ENCODE assay signal across 37 cellular contexts in genomic region chr12:6522193-6522592, GRCh38. TPM values are rescaled to one million over a fixed set of nuclear protein-coding genes. Genes with fewer than 3 reads are reported as not detected.
DNase-seq lines count a peak whose midpoint lies in the region; ATAC-seq, FAIRE-seq and TF ChIP-seq lines count a peak whose summit lies in the region.
"Had no signal": no experiment of that assay in that cellular context is flagged by ENCODE, and none has a peak within 500 bp of the region (broad histone marks: within the 10 kb centered on the region; RNA-seq: fewer than 3 reads in every experiment).

No MANE protein-coding gene starts in this region.

- no peak for FAIRE-seq in K562 (lab: Jason Lieb, UNC)
- FAIRE-seq: A204.1, A549, D721Med had no signal

- intact Hi-C loops in activated CD8-positive, alpha-beta T cell treated with anti-CD3 and anti-CD28 coated beads for 36 hours (cut with micrococcal nuclease): no loop called here
- intact Hi-C loops in K562 (cut with micrococcal nuclease): no loop called here

- TF ChIP-seq RAD21 in K562 (CRISPR knock-in tag; conservative IDR thresholded peaks at IDR 0.05 in 1 of 2, IDR thresholded peaks at IDR 0.05 in 1 of 2): no peak

- no peaks in the 10 kb centered on the region for H3K9me3 ChIP-seq in HEK293 (ENCODE audit: control insufficient read depth, insufficient read depth, low read depth, low read length)
- no peaks in the 10 kb centered on the region for H3K9me3 ChIP-seq in K562 (replicated peaks; ENCODE audit: control insufficient read depth, insufficient read depth, low read depth, low read length)
- H3K9me3 ChIP-seq in mesenchymal stem cell (ENCODE audit: control insufficient read depth, low read length): no peaks in the 10 kb centered on the region
- H3K9me3 ChIP-seq: A549; BE2C; BLaER1; BLaER1 treated with 17β-estradiol and CSF1 and Interleukin-3, amounts not matched to agents 10 nM and 100 nM; Caco-2 had no signal

- H3K27me3 ChIP-seq in K562 (ENCODE audit: control insufficient read depth in 2 of 2, insufficient read depth in 2 of 2, low read length in 2 of 2): no peaks in the 10 kb centered on the region
- H3K27me3 ChIP-seq in mesenchymal stem cell (ENCODE audit: control insufficient read depth in 1 of 2, insufficient read depth in 1 of 2, low read length in 2 of 2): no peaks in the 10 kb centered on the region
- H3K27me3 ChIP-seq: BE2C; BLaER1; BLaER1 treated with 17β-estradiol and CSF1 and Interleukin-3, amounts not matched to agents 10 nM and 100 nM had no signal

- H3K27ac Mint-ChIP-seq in activated CD8-positive, alpha-beta T cell treated with anti-CD3 and anti-CD28 coated beads, Interleukin-2, amount 10 ng/mL, durations not matched to agents 7 days and 5 days: peak overlapping the region; percentile 55
- no peak overlapping the region for H3K27ac Mint-ChIP-seq in activated CD8-positive, alpha-beta T cell treated with anti-CD3 and anti-CD28 coated beads for 36 hours
- H3K27ac Mint-ChIP-seq in WTC11: no peak overlapping the region
- H3K27ac Mint-ChIP-seq: B cell; CD4-positive, alpha-beta T cell had no signal

- no peak overlapping the region for H3K14ac ChIP-seq in mesenchymal stem cell (ENCODE audit: low read length in 2 of 2)

- TF ChIP-seq EP300 in K562 (IDR thresholded peaks at IDR 0.05; ENCODE audit: low read length): no peak

- H3K9ac ChIP-seq in K562 (ENCODE audit: insufficient read depth in 1 of 2, low read depth in 2 of 2, low read length in 2 of 2): no peak overlapping the region
- no peak overlapping the region for H3K9ac ChIP-seq in mesenchymal stem cell (ENCODE audit: low read length)
- H3K9ac ChIP-seq: BLaER1 had no signal

- H3K27ac ChIP-seq in HEK293 (ENCODE audit: extremely low read depth, low read depth, low read length) (no peak overlapping the region), K562 (ENCODE audit: extremely low read depth, low read depth, low read length) (no peak overlapping the region), mesenchymal stem cell (ENCODE audit: low read length, poor library complexity, severe bottlenecking) (no peak overlapping the region)
- H3K27ac ChIP-seq: 22Rv1; A549; BLaER1; BLaER1 treated with 17β-estradiol and CSF1 and Interleukin-3, amounts not matched to agents 10 nM and 100 nM; C4-2B had no signal

- no peak overlapping the region for H4K91ac ChIP-seq in mesenchymal stem cell (ENCODE audit: low read length)

- H2BK120ac ChIP-seq in mesenchymal stem cell (ENCODE audit: low read depth, low read length): no peak overlapping the region

- BruUV-seq in K562 (replicated peaks; lab: Mats Ljungman, UMichigan): no TSS peak

- peaks cover 79% of the 10 kb centered on the region for H3K36me3 Mint-ChIP-seq in activated CD8-positive, alpha-beta T cell treated with anti-CD3 and anti-CD28 coated beads, Interleukin-2, amount 10 ng/mL, durations not matched to agents 7 days and 5 days (ENCODE audit: low read depth)
- peaks cover 71% of the 10 kb centered on the region for H3K36me3 Mint-ChIP-seq in activated CD8-positive, alpha-beta T cell treated with anti-CD3 and anti-CD28 coated beads for 36 hours (ENCODE audit: low read depth)
- H3K36me3 Mint-ChIP-seq in WTC11: peaks cover 85% of the 10 kb centered on the region

- no peak overlapping the region for H3K4me2 ChIP-seq in K562 (ENCODE audit: insufficient read depth, low read length)
- no peak overlapping the region for H3K4me2 ChIP-seq in mesenchymal stem cell (ENCODE audit: low read length, poor library complexity, severe bottlenecking)
- H3K4me2 ChIP-seq: A549; BLaER1; BLaER1 treated with 17β-estradiol and CSF1 and Interleukin-3, amounts not matched to agents 10 nM and 100 nM had no signal

- no peak for ATAC-seq in activated CD8-positive, alpha-beta T cell treated with anti-CD3 and anti-CD28 coated beads, Interleukin-2, amount 10 ng/mL, durations not matched to agents 7 days and 5 days
- no peak for ATAC-seq in activated CD8-positive, alpha-beta T cell treated with anti-CD3 and anti-CD28 coated beads for 36 hours
- ATAC-seq in WTC11 (no peak), K562 (no peak), GM19452 (IDR thresholded peaks at IDR 0.05; ENCODE audit: unreplicated experiment) (no peak)
- ATAC-seq: A549; CD8-positive, alpha-beta T cell had no signal

- DNase-seq in activated CD8-positive, alpha-beta T cell treated with anti-CD3 and anti-CD28 coated beads, Interleukin-2, amount 10 ng/mL, durations not matched to agents 7 days and 5 days: no peak
- no peak for DNase-seq in activated CD8-positive, alpha-beta T cell treated with anti-CD3 and anti-CD28 coated beads for 36 hours
- DNase-seq in WTC11 (ENCODE audit: low spot score) (no peak), K562 (ENCODE audit: extremely low read depth in 1 of 4, low spot score in 3 of 4) (no peak), mesenchymal stem cell (no peak), hypothalamus (lab: John Stamatoyannopoulos, UW) (no peak)
- DNase-seq: 8988T; ACHN; AML-193; BE2C; C1 segment of cervical spinal cord; Caco-2; Calu3; CD4-positive, alpha-beta memory T cell; CD4-positive, alpha-beta T cell; CD4-positive, CD25-positive, alpha-beta regulatory T cell; CD8-positive, alpha-beta memory T cell; CD8-positive, alpha-beta T cell; COR-L47; DMS 273 treated with DMSO at 0.1 percent for 48 hours; DMS153; DMS53; DMS79; DMS79 treated with DMSO at 0.1 percent for 48 hours; DND-41; EL had no signal

- H2BK5ac ChIP-seq in mesenchymal stem cell (ENCODE audit: low read depth, low read length, poor library complexity, severe bottlenecking): no peak overlapping the region

- no peaks in the 10 kb centered on the region for H3K9me1 ChIP-seq in K562 (ENCODE audit: control insufficient read depth, insufficient read depth, low read length)

- no peak overlapping the region for H3K4me3 Mint-ChIP-seq in activated CD8-positive, alpha-beta T cell treated with anti-CD3 and anti-CD28 coated beads, Interleukin-2, amount 10 ng/mL, durations not matched to agents 7 days and 5 days
- H3K4me3 Mint-ChIP-seq in activated CD8-positive, alpha-beta T cell treated with anti-CD3 and anti-CD28 coated beads for 36 hours: no peak overlapping the region
- no peak overlapping the region for H3K4me3 Mint-ChIP-seq in WTC11
- H3K4me3 Mint-ChIP-seq: B cell; CD4-positive, alpha-beta memory T cell; CD4-positive, alpha-beta T cell; CD4-positive, CD25-positive, alpha-beta regulatory T cell; CD8-positive, alpha-beta memory T cell; CD8-positive, alpha-beta T cell had no signal

- H3K79me2 ChIP-seq in K562 (ENCODE audit: control insufficient read depth, insufficient read depth, low read length): no peaks in the 10 kb centered on the region

- peaks cover 3% of the 10 kb centered on the region for H3K4me1 Mint-ChIP-seq in activated CD8-positive, alpha-beta T cell treated with anti-CD3 and anti-CD28 coated beads, Interleukin-2, amount 10 ng/mL, durations not matched to agents 7 days and 5 days (ENCODE audit: low read depth)
- H3K4me1 Mint-ChIP-seq in activated CD8-positive, alpha-beta T cell treated with anti-CD3 and anti-CD28 coated beads for 36 hours (ENCODE audit: low read depth): no peaks in the 10 kb centered on the region
- no peaks in the 10 kb centered on the region for H3K4me1 Mint-ChIP-seq in WTC11
- H3K4me1 Mint-ChIP-seq: B cell, CD14-positive monocyte had no signal

- H2BK12ac ChIP-seq in mesenchymal stem cell (ENCODE audit: low read length in 2 of 2): no peak overlapping the region

- H3K79me1 ChIP-seq in mesenchymal stem cell (replicated peaks; ENCODE audit: low read length, poor library complexity, severe bottlenecking): peaks cover 24% of the 10 kb centered on the region

- 91% methylated on average over 10 of the region's 10 CpGs for WGBS in K562 (ENCODE audit: insufficient coverage, low coverage, missing lambda C conversion rate)
- WGBS in mesenchymal stem cell: 86% methylated on average over 9 of the region's 10 CpGs

- TF ChIP-seq CTCF in activated CD8-positive, alpha-beta T cell treated with anti-CD3 and anti-CD28 coated beads for 36 hours (IDR thresholded peaks at IDR 0.05): no peak
- TF ChIP-seq CTCF in HEK293 (tag by site-specific recombination; IDR thresholded peaks at IDR 0.05): no peak
- TF ChIP-seq CTCF in WTC11 (IDR thresholded peaks at IDR 0.05): no peak
- no peak for TF ChIP-seq CTCF in K562 (IDR thresholded peaks at IDR 0.05 in 2 of 3, conservative IDR thresholded peaks at IDR 0.05 in 1 of 3; ENCODE audit: insufficient read depth in 2 of 3, low read depth in 1 of 3, low read length in 3 of 3)

- H2AFZ ChIP-seq in K562 (ENCODE audit: low read depth, low read length) (no peak overlapping the region), mesenchymal stem cell (ENCODE audit: low read depth, low read length) (no peak overlapping the region)

- H3K27me3 Mint-ChIP-seq in activated CD8-positive, alpha-beta T cell treated with anti-CD3 and anti-CD28 coated beads, Interleukin-2, amount 10 ng/mL, durations not matched to agents 7 days and 5 days (ENCODE audit: low read depth): no peaks in the 10 kb centered on the region
- no peaks in the 10 kb centered on the region for H3K27me3 Mint-ChIP-seq in activated CD8-positive, alpha-beta T cell treated with anti-CD3 and anti-CD28 coated beads for 36 hours
- H3K27me3 Mint-ChIP-seq in WTC11 (ENCODE audit: low read depth): no peaks in the 10 kb centered on the region
- H3K27me3 Mint-ChIP-seq: B cell; CD4-positive, alpha-beta memory T cell; CD4-positive, alpha-beta T cell; CD4-positive, CD25-positive, alpha-beta regulatory T cell; CD8-positive, alpha-beta memory T cell had no signal

- H3K4me1 ChIP-seq in HEK293 (ENCODE audit: control insufficient read depth, insufficient read depth, low read length) (no peaks in the 10 kb centered on the region), K562 (replicated peaks in 1 of 2; ENCODE audit: control insufficient read depth in 2 of 2, insufficient read depth in 2 of 2, low read length in 2 of 2) (no peaks in the 10 kb centered on the region), mesenchymal stem cell (ENCODE audit: control insufficient read depth, insufficient read depth, low read depth, low read length) (no peaks in the 10 kb centered on the region)
- H3K4me1 ChIP-seq: A549; BE2C; BLaER1; BLaER1 treated with 17β-estradiol and CSF1 and Interleukin-3, amounts not matched to agents 10 nM and 100 nM had no signal

- H2AK5ac ChIP-seq in mesenchymal stem cell (ENCODE audit: low read length, severe bottlenecking): no peak overlapping the region

- no peak overlapping the region for H3K18ac ChIP-seq in mesenchymal stem cell (ENCODE audit: low read depth in 1 of 2, low read length in 2 of 2)

- TF ChIP-seq POLR2A in K562 (conservative IDR thresholded peaks at IDR 0.05): no peak

- POLR2A ChIA-PET in activated CD8-positive, alpha-beta T cell treated with anti-CD3 and anti-CD28 coated beads, Interleukin-2, amount 10 ng/mL, durations not matched to agents 7 days and 5 days (lab: Charles Lee): interaction anchor here (0.6 to 2.0 kb wide), 2 partner anchors 10 to 98 kb away, joined by 3 to 5 read pairs; no protein-coding TSS in a partner anchor
- POLR2A ChIA-PET in activated CD8-positive, alpha-beta T cell treated with anti-CD3 and anti-CD28 coated beads for 36 hours (lab: Charles Lee): interaction anchor here (0.6 to 4.1 kb wide), 5 partner anchors 10 to 1439 kb away, joined by 3 to 13 read pairs (median 3); partner anchors contain the start of gene GAPDH
- POLR2A ChIA-PET in HEK293 (lab: Yijun Ruan, JAX) (interaction anchor here (1.7 to 2.9 kb wide), 3 partner anchors 10 to 14 kb away, joined by 4 to 12 read pairs (median 6); partner anchors contain the start of gene GAPDH), WTC11 (lab: Charles Lee) (no interaction called here), K562 (lab: Yijun Ruan, JAX) (no interaction called here)

- H3K4ac ChIP-seq in mesenchymal stem cell (ENCODE audit: low read depth in 1 of 2, low read length in 2 of 2): no peak overlapping the region

- H4K8ac ChIP-seq in mesenchymal stem cell (ENCODE audit: low read length): no peak overlapping the region

- H3K36me3 ChIP-seq in HEK293 (ENCODE audit: control insufficient read depth in 2 of 2, insufficient read depth in 1 of 2, low read length in 2 of 2) (peaks cover 89 to 96% of the 10 kb centered on the region in 2 experiments), K562 (ENCODE audit: control insufficient read depth, insufficient read depth, low read length) (peaks cover 96% of the 10 kb centered on the region), mesenchymal stem cell (ENCODE audit: control insufficient read depth in 1 of 2, insufficient read depth in 2 of 2, low read depth in 1 of 2, low read length in 2 of 2) (peaks cover 70 to 87% of the 10 kb centered on the region in 2 experiments)

- CTCF ChIA-PET in activated CD8-positive, alpha-beta T cell treated with anti-CD3 and anti-CD28 coated beads, Interleukin-2, amount 10 ng/mL, durations not matched to agents 7 days and 5 days (lab: Charles Lee): no interaction called here
- CTCF ChIA-PET in activated CD8-positive, alpha-beta T cell treated with anti-CD3 and anti-CD28 coated beads for 36 hours (lab: Charles Lee): no interaction called here
- CTCF ChIA-PET in HEK293 (lab: Yijun Ruan, JAX) (no interaction called here), WTC11 (lab: Charles Lee) (interaction anchor here (1.0 to 1.3 kb wide), 2 partner anchors 15 to 36 kb away, joined by 3 read pairs; no protein-coding TSS in a partner anchor), K562 (lab: Yijun Ruan, JAX; ENCODE audit: low intra/inter-chr PET ratio) (no interaction called here)

- in situ Hi-C loops in K562 (cut with MboI): no loop called here

- H3K4me3 ChIP-seq in HEK293 (ENCODE audit: low read depth, low read length) (no peak overlapping the region), K562 (no peak overlapping the region), mesenchymal stem cell (ENCODE audit: insufficient read depth in 1 of 2, low read depth in 1 of 2, low read length in 2 of 2) (no peak overlapping the region)
- H3K4me3 ChIP-seq: A549; BLaER1; BLaER1 treated with 17β-estradiol and CSF1 and Interleukin-3, amounts not matched to agents 10 nM and 100 nM had no signal

- H2BK15ac ChIP-seq in mesenchymal stem cell (ENCODE audit: low read depth, poor library complexity, severe bottlenecking): no peak overlapping the region

- no peaks in the 10 kb centered on the region for H3K9me3 Mint-ChIP-seq in activated CD8-positive, alpha-beta T cell treated with anti-CD3 and anti-CD28 coated beads, Interleukin-2, amount 10 ng/mL, durations not matched to agents 7 days and 5 days (ENCODE audit: insufficient read depth)
- no peaks in the 10 kb centered on the region for H3K9me3 Mint-ChIP-seq in activated CD8-positive, alpha-beta T cell treated with anti-CD3 and anti-CD28 coated beads for 36 hours
- H3K9me3 Mint-ChIP-seq in WTC11: no peaks in the 10 kb centered on the region
- H3K9me3 Mint-ChIP-seq: CD14-positive monocyte; CD4-positive, alpha-beta memory T cell; CD4-positive, alpha-beta T cell; CD4-positive, CD25-positive, alpha-beta regulatory T cell; CD8-positive, alpha-beta memory T cell; CD8-positive, alpha-beta T cell had no signal

- H3K23ac ChIP-seq in mesenchymal stem cell (ENCODE audit: low read length in 2 of 2): no peak overlapping the region

- no peaks in the 10 kb centered on the region for H4K20me1 ChIP-seq in K562 (replicated peaks; ENCODE audit: control insufficient read depth, insufficient read depth, low read length)
- H4K20me1 ChIP-seq: BLaER1 had no signal

RNA-seq across cellular contexts. Expression of gene GAPDH, which starts 12.1 kb away (rescaled TPM):
- 1,000 to 10,000 TPM; 6,175 to 6,471 TPM for total RNA-seq in activated CD8-positive, alpha-beta T cell treated with anti-CD3 and anti-CD28 coated beads, Interleukin-2, amount 10 ng/mL, durations not matched to agents 7 days and 5 days
- 1,000 to 10,000 TPM; 9,109 to 9,234 TPM for total RNA-seq in activated CD8-positive, alpha-beta T cell treated with anti-CD3 and anti-CD28 coated beads for 36 hours
- total RNA-seq in WTC11 (2021): 4,276 to 4,694 TPM (median 4,682 TPM) in 3 replicates
- 324 and 835 TPM in 2 replicates for total RNA-seq in K562 (2011; cell fraction: chromatin; rRNA removed; ENCODE audit: low replicate concordance)
- 1,325 and 1,372 TPM in 2 replicates for total RNA-seq in K562 (2011; cell fraction: nucleolus; rRNA removed)
- total RNA-seq in K562 (2011; cell fraction: nucleoplasm; rRNA removed): 1,230 and 2,004 TPM in 2 replicates
- total RNA-seq in K562 (2014; rRNA removed): 3,419 and 4,659 TPM in 2 replicates
- total RNA-seq in K562 (2014; rRNA removed; fragmentation: Illumina TruSeq; extraction: Trizol): 1,716 and 2,206 TPM in 2 replicates
- total RNA-seq in K562 (2015; rRNA removed; fragmentation: Illumina TruSeq; extraction: Trizol): 2,578 and 2,581 TPM in 2 replicates
- total RNA-seq in K562 (2021): 2,702 and 2,817 TPM in 2 replicates
- 6,793 and 8,605 TPM in 2 replicates for polyA plus RNA-seq in K562 (2011; rRNA removed)
- 11,989 and 13,919 TPM in 2 replicates for polyA plus RNA-seq in K562 (2011; cell fraction: cytosol; rRNA removed)
- polyA plus RNA-seq in K562 (2011; cell fraction: nucleus; rRNA removed): 3,294 and 3,587 TPM in 2 replicates
- polyA plus RNA-seq in K562 (2012): 3,686 and 3,892 TPM in 2 replicates
- 5,553 and 5,658 TPM in 2 replicates for polyA plus RNA-seq in K562 (2014; fragmentation: Illumina TruSeq; extraction: Trizol)
- polyA plus RNA-seq in K562 (2014; fragmentation: Nextera tagmentation; extraction: Ambion mirVana): 1,000 to 10,000 TPM; 5,813 to 6,029 TPM
- polyA plus RNA-seq in K562 (2014; rRNA removed): 3,855 and 4,217 TPM in 2 replicates
- 4,964 and 5,506 TPM in 2 replicates for polyA minus RNA-seq in K562 (2011; rRNA and poly(A)+ RNA removed)
- polyA minus RNA-seq in K562 (2011; cell fraction: cytosol; rRNA and poly(A)+ RNA removed): 4,077 and 4,335 TPM in 2 replicates
- polyA minus RNA-seq in K562 (2011; cell fraction: nucleus; rRNA and poly(A)+ RNA removed): 565 and 1,075 TPM in 2 replicates
- polyA plus RNA-seq in mesenchymal stem cell (2013, experiment 1 of 2): 4,502 TPM
- polyA plus RNA-seq in mesenchymal stem cell (2013, experiment 2 of 2): 4,557 TPM

RNA-seq across cellular contexts. Expression of gene NCAPD2, which starts 28.3 kb away (rescaled TPM):
- total RNA-seq in activated CD8-positive, alpha-beta T cell treated with anti-CD3 and anti-CD28 coated beads, Interleukin-2, amount 10 ng/mL, durations not matched to agents 7 days and 5 days: 100 to 1,000 TPM; 195 to 201 TPM
- total RNA-seq in activated CD8-positive, alpha-beta T cell treated with anti-CD3 and anti-CD28 coated beads for 36 hours: 100 to 1,000 TPM; 195 to 196 TPM
- total RNA-seq in WTC11 (2021) (131 to 141 TPM (median 133 TPM) in 3 replicates), K562 (2014; rRNA removed) (88.9 and 90.9 TPM in 2 replicates), K562 (2014; rRNA removed; fragmentation: Illumina TruSeq; extraction: Trizol) (58.6 and 59.8 TPM in 2 replicates), K562 (2015; rRNA removed; fragmentation: Illumina TruSeq; extraction: Trizol) (50.6 and 55.1 TPM in 2 replicates), K562 (2021) (66.6 and 79.3 TPM in 2 replicates)
- total RNA-seq in K562 (2011; cell fraction: chromatin; rRNA removed; ENCODE audit: low replicate concordance): 180 and 234 TPM in 2 replicates
- total RNA-seq in K562 (2011; cell fraction: nucleolus; rRNA removed): 123 and 141 TPM in 2 replicates
- total RNA-seq in K562 (2011; cell fraction: nucleoplasm; rRNA removed): 94.7 and 123 TPM in 2 replicates
- polyA plus RNA-seq in K562 (2011; rRNA removed) (68.3 and 88.8 TPM in 2 replicates), K562 (2014; fragmentation: Illumina TruSeq; extraction: Trizol) (93.7 and 95.4 TPM in 2 replicates), K562 (2014; fragmentation: Nextera tagmentation; extraction: Ambion mirVana) (10 to 100 TPM; 16.9 to 35.5 TPM), K562 (2014; rRNA removed) (55.3 and 70.9 TPM in 2 replicates)
- polyA plus RNA-seq in K562 (2011; cell fraction: cytosol; rRNA removed): 70.4 and 83.4 TPM in 2 replicates
- polyA plus RNA-seq in K562 (2011; cell fraction: nucleus; rRNA removed): 111 and 114 TPM in 2 replicates
- 67.4 and 77.6 TPM in 2 replicates for polyA plus RNA-seq in K562 (2012)
- polyA minus RNA-seq in K562 (2011; rRNA and poly(A)+ RNA removed): 103 and 106 TPM in 2 replicates
- polyA minus RNA-seq in K562 (2011; cell fraction: cytosol; rRNA and poly(A)+ RNA removed): 93.9 and 94.0 TPM in 2 replicates
- 52.2 and 80.1 TPM in 2 replicates for polyA minus RNA-seq in K562 (2011; cell fraction: nucleus; rRNA and poly(A)+ RNA removed)
- polyA plus RNA-seq in mesenchymal stem cell (2013, experiment 1 of 2): 11.7 TPM
- 11.1 TPM for polyA plus RNA-seq in mesenchymal stem cell (2013, experiment 2 of 2)

RNA-seq across cellular contexts. Expression of gene MRPL51, which starts 29.1 kb away (rescaled TPM):
- 100 to 1,000 TPM; 217 to 228 TPM for total RNA-seq in activated CD8-positive, alpha-beta T cell treated with anti-CD3 and anti-CD28 coated beads, Interleukin-2, amount 10 ng/mL, durations not matched to agents 7 days and 5 days
- 100 to 1,000 TPM; 230 to 254 TPM for total RNA-seq in activated CD8-positive, alpha-beta T cell treated with anti-CD3 and anti-CD28 coated beads for 36 hours
- total RNA-seq in WTC11 (2021): 285 to 290 TPM (median 288 TPM) in 3 replicates
- total RNA-seq in K562 (2011; cell fraction: chromatin; rRNA removed; ENCODE audit: low replicate concordance): 10.4 and 15.7 TPM in 2 replicates
- total RNA-seq in K562 (2011; cell fraction: nucleolus; rRNA removed): 12.9 and 13.3 TPM in 2 replicates
- total RNA-seq in K562 (2011; cell fraction: nucleoplasm; rRNA removed): 14.3 and 21.4 TPM in 2 replicates
- 135 and 152 TPM in 2 replicates for total RNA-seq in K562 (2014; rRNA removed)
- 254 and 288 TPM in 2 replicates for total RNA-seq in K562 (2014; rRNA removed; fragmentation: Illumina TruSeq; extraction: Trizol)
- 177 and 199 TPM in 2 replicates for total RNA-seq in K562 (2015; rRNA removed; fragmentation: Illumina TruSeq; extraction: Trizol)
- 205 and 208 TPM in 2 replicates for total RNA-seq in K562 (2021)
- polyA plus RNA-seq in K562 (2011; rRNA removed): 87.9 and 127 TPM in 2 replicates
- polyA plus RNA-seq in K562 (2011; cell fraction: cytosol; rRNA removed): 56.4 and 93.3 TPM in 2 replicates
- polyA plus RNA-seq in K562 (2011; cell fraction: nucleus; rRNA removed): 27.8 and 39.6 TPM in 2 replicates
- 103 and 291 TPM in 2 replicates for polyA plus RNA-seq in K562 (2012)
- 198 and 214 TPM in 2 replicates for polyA plus RNA-seq in K562 (2014; fragmentation: Illumina TruSeq; extraction: Trizol)
- 100 to 1,000 TPM; 669 to 727 TPM for polyA plus RNA-seq in K562 (2014; fragmentation: Nextera tagmentation; extraction: Ambion mirVana)
- 220 and 267 TPM in 2 replicates for polyA plus RNA-seq in K562 (2014; rRNA removed)
- polyA minus RNA-seq in K562 (2011; rRNA and poly(A)+ RNA removed): 38.3 and 43.0 TPM in 2 replicates
- polyA minus RNA-seq in K562 (2011; cell fraction: cytosol; rRNA and poly(A)+ RNA removed): 21.7 and 23.6 TPM in 2 replicates
- polyA minus RNA-seq in K562 (2011; cell fraction: nucleus; rRNA and poly(A)+ RNA removed): 6.9 and 14.4 TPM in 2 replicates
- 573 TPM for polyA plus RNA-seq in mesenchymal stem cell (2013, experiment 1 of 2)
- polyA plus RNA-seq in mesenchymal stem cell (2013, experiment 2 of 2): 577 TPM

RNA-seq across cellular contexts. Expression of gene IFFO1, which starts 33.6 kb away (rescaled TPM):
- total RNA-seq in activated CD8-positive, alpha-beta T cell treated with anti-CD3 and anti-CD28 coated beads, Interleukin-2, amount 10 ng/mL, durations not matched to agents 7 days and 5 days: 10 to 100 TPM; 24.9 to 25.5 TPM
- total RNA-seq in activated CD8-positive, alpha-beta T cell treated with anti-CD3 and anti-CD28 coated beads for 36 hours: 1 to 10 TPM; 7.8 to 8.5 TPM
- total RNA-seq in WTC11 (2021) (14.1 to 15.4 TPM (median 14.5 TPM) in 3 replicates), K562 (2014; rRNA removed) (not detected in 2 replicates), K562 (2014; rRNA removed; fragmentation: Illumina TruSeq; extraction: Trizol) (not detected in 2 replicates), K562 (2015; rRNA removed; fragmentation: Illumina TruSeq; extraction: Trizol) (0.08 TPM in 1 of 2 replicates, not detected in the other), K562 (2021) (0.09 and 0.20 TPM in 2 replicates)
- 0.42 and 0.76 TPM in 2 replicates for total RNA-seq in K562 (2011; cell fraction: chromatin; rRNA removed; ENCODE audit: low replicate concordance)
- total RNA-seq in K562 (2011; cell fraction: nucleolus; rRNA removed): 0.66 and 0.83 TPM in 2 replicates
- total RNA-seq in K562 (2011; cell fraction: nucleoplasm; rRNA removed): 0.23 and 0.37 TPM in 2 replicates
- polyA plus RNA-seq in K562 (2011; rRNA removed) (0.10 and 0.12 TPM in 2 replicates), K562 (2014; fragmentation: Illumina TruSeq; extraction: Trizol) (not detected in 2 replicates), K562 (2014; fragmentation: Nextera tagmentation; extraction: Ambion mirVana) (not detected), K562 (2014; rRNA removed) (0.03 TPM in 1 of 2 replicates, not detected in the other)
- 0.09 and 0.15 TPM in 2 replicates for polyA plus RNA-seq in K562 (2011; cell fraction: cytosol; rRNA removed)
- 0.18 and 0.32 TPM in 2 replicates for polyA plus RNA-seq in K562 (2011; cell fraction: nucleus; rRNA removed)
- polyA plus RNA-seq in K562 (2012): 0.04 and 0.10 TPM in 2 replicates
- 0.11 TPM in 1 of 2 replicates, not detected in the other for polyA minus RNA-seq in K562 (2011; rRNA and poly(A)+ RNA removed)
- not detected in 2 replicates for polyA minus RNA-seq in K562 (2011; cell fraction: cytosol; rRNA and poly(A)+ RNA removed)
- polyA minus RNA-seq in K562 (2011; cell fraction: nucleus; rRNA and poly(A)+ RNA removed): 0.11 and 0.27 TPM in 2 replicates
- polyA plus RNA-seq in mesenchymal stem cell (2013, experiment 1 of 2): 26.1 TPM
- 25.6 TPM for polyA plus RNA-seq in mesenchymal stem cell (2013, experiment 2 of 2)

RNA-seq across cellular contexts. Expression of gene NOP2, which starts 45.9 kb away (rescaled TPM):
- 10 to 100 TPM; 84.2 to 87.6 TPM for total RNA-seq in activated CD8-positive, alpha-beta T cell treated with anti-CD3 and anti-CD28 coated beads, Interleukin-2, amount 10 ng/mL, durations not matched to agents 7 days and 5 days
- total RNA-seq in activated CD8-positive, alpha-beta T cell treated with anti-CD3 and anti-CD28 coated beads for 36 hours: 10 to 100 TPM; 87.9 to 89.4 TPM
- total RNA-seq in WTC11 (2021) (68.4 to 79.4 TPM (median 72.4 TPM) in 3 replicates), K562 (2014; rRNA removed) (55.4 and 70.8 TPM in 2 replicates), K562 (2014; rRNA removed; fragmentation: Illumina TruSeq; extraction: Trizol) (53.2 and 54.4 TPM in 2 replicates), K562 (2015; rRNA removed; fragmentation: Illumina TruSeq; extraction: Trizol) (60.6 and 61.9 TPM in 2 replicates), K562 (2021) (77.2 and 77.6 TPM in 2 replicates)
- total RNA-seq in K562 (2011; cell fraction: chromatin; rRNA removed; ENCODE audit: low replicate concordance): 199 and 304 TPM in 2 replicates
- total RNA-seq in K562 (2011; cell fraction: nucleolus; rRNA removed): 156 and 172 TPM in 2 replicates
- 135 and 147 TPM in 2 replicates for total RNA-seq in K562 (2011; cell fraction: nucleoplasm; rRNA removed)
- polyA plus RNA-seq in K562 (2011; rRNA removed) (74.7 and 93.6 TPM in 2 replicates), K562 (2014; fragmentation: Illumina TruSeq; extraction: Trizol) (67.5 and 97.7 TPM in 2 replicates), K562 (2014; fragmentation: Nextera tagmentation; extraction: Ambion mirVana) (10 to 100 TPM; 19.0 to 37.2 TPM), K562 (2014; rRNA removed) (86.3 and 92.2 TPM in 2 replicates)
- polyA plus RNA-seq in K562 (2011; cell fraction: cytosol; rRNA removed): 29.0 and 33.7 TPM in 2 replicates
- 248 and 319 TPM in 2 replicates for polyA plus RNA-seq in K562 (2011; cell fraction: nucleus; rRNA removed)
- 37.5 and 55.6 TPM in 2 replicates for polyA plus RNA-seq in K562 (2012)
- 32.7 and 42.8 TPM in 2 replicates for polyA minus RNA-seq in K562 (2011; rRNA and poly(A)+ RNA removed)
- 26.4 and 38.0 TPM in 2 replicates for polyA minus RNA-seq in K562 (2011; cell fraction: cytosol; rRNA and poly(A)+ RNA removed)
- polyA minus RNA-seq in K562 (2011; cell fraction: nucleus; rRNA and poly(A)+ RNA removed): 40.7 and 56.9 TPM in 2 replicates
- polyA plus RNA-seq in mesenchymal stem cell (2013, experiment 1 of 2): 20.3 TPM
- polyA plus RNA-seq in mesenchymal stem cell (2013, experiment 2 of 2): 21.3 TPM

Comparison
In these comparisons a context has a peak if more than half of its experiments do, and no peak if none do; other contexts are left out.
1. POLR2A ChIA-PET loops: an anchor here in activated CD8-positive, alpha-beta T cell treated with anti-CD3 and anti-CD28 coated beads, Interleukin-2, amount 10 ng/mL, durations not matched to agents 7 days and 5 days (0.6 to 2.0 kb wide), activated CD8-positive, alpha-beta T cell treated with anti-CD3 and anti-CD28 coated beads for 36 hours (0.6 to 4.1 kb wide) and HEK293 (1.7 to 2.9 kb wide); none called in WTC11 and K562.